ENCODE assay signal across 14 cellular contexts in the genomic region with DNA sequence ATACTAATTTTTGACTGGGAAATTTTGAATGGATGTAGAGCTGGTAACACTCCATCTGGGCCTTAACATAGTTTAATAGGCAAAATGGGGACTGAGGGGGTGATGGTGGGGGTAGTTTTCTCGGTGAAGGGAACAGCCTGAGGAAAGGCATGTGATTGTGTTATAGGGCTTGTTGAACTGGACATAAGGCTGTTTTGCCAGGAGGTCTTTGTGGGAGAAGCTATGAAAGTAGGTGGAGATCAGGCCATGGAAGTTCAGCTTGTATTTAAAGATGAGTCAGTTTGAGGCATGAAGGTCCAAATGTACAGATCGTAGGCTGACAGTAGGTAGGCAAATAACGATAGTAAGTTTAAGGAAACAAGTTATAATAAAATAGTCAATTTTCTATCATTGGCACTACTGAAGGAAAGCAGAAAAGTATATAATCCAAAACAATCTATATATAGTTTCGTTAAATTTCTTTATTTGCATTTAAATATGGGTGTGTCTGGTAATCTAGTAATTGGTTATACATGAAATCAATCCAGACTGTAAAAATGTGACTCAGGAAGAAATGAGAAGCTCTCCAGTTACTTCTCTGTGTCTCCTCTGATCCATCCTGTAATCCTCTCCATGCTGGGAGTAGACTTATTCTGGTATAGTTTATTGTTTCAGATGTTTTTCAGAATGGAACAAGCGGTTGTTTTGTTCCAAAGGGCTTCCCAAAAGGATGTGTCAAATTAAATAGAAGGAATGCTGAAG. TPM values are rescaled to one million over a fixed set of nuclear protein-coding genes. Genes with fewer than 3 reads are reported as not detected.
DNase-seq lines count a peak whose midpoint lies in the region; ATAC-seq and TF ChIP-seq lines count a peak whose summit lies in the region.
"Had no signal": no experiment of that assay in that cellular context is flagged by ENCODE, and none has a peak within 500 bp of the region (broad histone marks: within the 10 kb centered on the region; RNA-seq: fewer than 3 reads in every experiment).

No MANE protein-coding gene starts in this region.

- H3K27ac Mint-ChIP-seq in activated naive CD4-positive, alpha-beta T cell treated with anti-CD3 and anti-CD28 coated beads for 36 hours: no peak overlapping the region
- peak overlapping the region; percentile 51 for H3K27ac Mint-ChIP-seq in stimulated activated effector memory CD8-positive, alpha-beta T cell treated with anti-CD3 and anti-CD28 coated beads, Interleukin-12 subunit alpha, Interleukin-12 subunit beta, amount 100 ng/mL, for 72 hours

- peak overlapping the region; percentile 2 for H3K4me3 Mint-ChIP-seq in activated naive CD4-positive, alpha-beta T cell treated with anti-CD3 and anti-CD28 coated beads for 36 hours
- H3K4me3 Mint-ChIP-seq in stimulated activated effector memory CD8-positive, alpha-beta T cell treated with anti-CD3 and anti-CD28 coated beads, Interleukin-12 subunit alpha, Interleukin-12 subunit beta, amount 100 ng/mL, for 72 hours: peak overlapping the region; percentile 81

- H3K36me3 ChIP-seq in PC-9 (ENCODE audit: low read depth): no peaks in the 10 kb centered on the region
- H3K36me3 ChIP-seq: BE2C, left lung had no signal

- peaks cover 11% of the 10 kb centered on the region for H3F3A ChIP-seq in PC-9 (ENCODE audit: insufficient read depth, low read depth)

- H3K27me3 ChIP-seq in PC-9 (ENCODE audit: insufficient read depth, low read depth): no peaks in the 10 kb centered on the region
- H3K27me3 ChIP-seq: BE2C, left lung had no signal

- H3K9me3 Mint-ChIP-seq in activated naive CD4-positive, alpha-beta T cell treated with anti-CD3 and anti-CD28 coated beads for 36 hours: no peaks in the 10 kb centered on the region
- no peaks in the 10 kb centered on the region for H3K9me3 Mint-ChIP-seq in stimulated activated effector memory CD8-positive, alpha-beta T cell treated with anti-CD3 and anti-CD28 coated beads, Interleukin-12 subunit alpha, Interleukin-12 subunit beta, amount 100 ng/mL, for 72 hours

- TF ChIP-seq CTCF in PC-9 (conservative IDR thresholded peaks at IDR 0.05): no peak

- intact Hi-C loops in activated naive CD4-positive, alpha-beta T cell treated with anti-CD3 and anti-CD28 coated beads for 36 hours (cut with micrococcal nuclease): loop anchor here (1.0 to 5.0 kb wide), 4 partner anchors 13 to 1552 kb away; a partner anchor contains a TSS
- intact Hi-C loops in PC-9 (cut with micrococcal nuclease; ENCODE audit: unreplicated experiment): loop anchor here (10.0 kb wide), 1 partner anchor 670 kb away; a partner anchor contains a TSS

- no peak overlapping the region for H3K4me3 ChIP-seq in PC-9
- H3K4me3 ChIP-seq: left lung had no signal

- H2AFZ ChIP-seq in PC-9: no peak overlapping the region

- CTCF ChIA-PET in activated naive CD4-positive, alpha-beta T cell treated with anti-CD3 and anti-CD28 coated beads for 36 hours (lab: Charles Lee): interaction anchor here (1.0 to 4.0 kb wide), 3 partner anchors 16 to 92 kb away, joined by 3 to 26 read pairs (median 4); a partner anchor contains a TSS
- CTCF ChIA-PET in PC-9 (lab: Charles Lee): no interaction called here

- H3K27me3 Mint-ChIP-seq in activated naive CD4-positive, alpha-beta T cell treated with anti-CD3 and anti-CD28 coated beads for 36 hours (ENCODE audit: low read depth): no peaks in the 10 kb centered on the region

- POLR2A ChIA-PET in PC-9 (lab: Charles Lee; ENCODE audit: unreplicated experiment): interaction anchor here (0.6 to 0.7 kb wide), 2 partner anchors 16 to 91 kb away, joined by 3 to 6 read pairs; no protein-coding TSS in a partner anchor

- H3K9me2 ChIP-seq in PC-9 (ENCODE audit: insufficient read depth): no peaks in the 10 kb centered on the region

- peaks cover 30% of the 10 kb centered on the region for H3K4me1 ChIP-seq in PC-9 (replicated peaks; ENCODE audit: insufficient read depth)
- H3K4me1 ChIP-seq: BE2C had no signal

- no peak overlapping the region for H3K27ac ChIP-seq in PC-9
- H3K27ac ChIP-seq: left lung had no signal

- H3K4me2 ChIP-seq in PC-9: peak overlapping the region; percentile 94

- no peaks in the 10 kb centered on the region for H3K9me3 ChIP-seq in PC-9 (ENCODE audit: insufficient read depth, low read depth)
- H3K9me3 ChIP-seq: BE2C, left lung had no signal

- TSS peak; percentile 10 for BruUV-seq in PC-9 (replicated peaks; lab: Mats Ljungman, UMichigan)

- H4K20me1 ChIP-seq in PC-9 (ENCODE audit: insufficient read depth): 0 out of 2 replicates have a peak, but pooled peaks cover 1% of the 10 kb centered on the region

- no peak for ATAC-seq in stimulated activated effector memory CD8-positive, alpha-beta T cell treated with anti-CD3 and anti-CD28 coated beads, Interleukin-12 subunit alpha, Interleukin-12 subunit beta, amount 100 ng/mL, for 72 hours
- ATAC-seq: left lung had no signal

- peaks cover 62% of the 10 kb centered on the region for H3K4me1 Mint-ChIP-seq in activated naive CD4-positive, alpha-beta T cell treated with anti-CD3 and anti-CD28 coated beads for 36 hours (ENCODE audit: low read depth)
- peaks cover 64% of the 10 kb centered on the region for H3K4me1 Mint-ChIP-seq in stimulated activated effector memory CD8-positive, alpha-beta T cell treated with anti-CD3 and anti-CD28 coated beads, Interleukin-12 subunit alpha, Interleukin-12 subunit beta, amount 100 ng/mL, for 72 hours

- no peak for DNase-seq in activated naive CD4-positive, alpha-beta T cell treated with anti-CD3 and anti-CD28 coated beads for 36 hours
- DNase-seq in activated naive CD4-positive, alpha-beta T cell treated with Interleukin-2 at 50 U/mL for 16 hours: no peak
- DNase-seq in PC-9 (peak in 1 of 2 experiments; percentile 1), foreskin melanocyte (peak; percentile 28), RKO (ENCODE audit: low spot score) (no peak), HUDEP-2 (lab: John Stamatoyannopoulos, UW; ENCODE audit: unreplicated experiment in 76 of 76) (no peak), NOMO-1 (lab: John Stamatoyannopoulos, UW; ENCODE audit: unreplicated experiment in 2 of 2) (no peak)
- DNase-seq in stimulated activated effector memory CD8-positive, alpha-beta T cell treated with anti-CD3 and anti-CD28 coated beads, Interleukin-12 subunit alpha, Interleukin-12 subunit beta, amount 100 ng/mL, for 72 hours (ENCODE audit: low spot score in 2 of 2): no peak
- DNase-seq: anterior cingulate cortex; BE2C; effector CD8-positive, alpha-beta T cell; GDM1; left lung; NCI-H1694 had no signal

- H3K79me2 ChIP-seq in PC-9 (ENCODE audit: low read depth): peaks cover 70% of the 10 kb centered on the region

- H3K36me3 Mint-ChIP-seq in activated naive CD4-positive, alpha-beta T cell treated with anti-CD3 and anti-CD28 coated beads for 36 hours (ENCODE audit: low read depth): peaks cover 5% of the 10 kb centered on the region
- peaks cover 22% of the 10 kb centered on the region for H3K36me3 Mint-ChIP-seq in stimulated activated effector memory CD8-positive, alpha-beta T cell treated with anti-CD3 and anti-CD28 coated beads, Interleukin-12 subunit alpha, Interleukin-12 subunit beta, amount 100 ng/mL, for 72 hours

RNA-seq across cellular contexts. Expression of a gene that starts 2.8 kb away (rescaled TPM):
- total RNA-seq in activated naive CD4-positive, alpha-beta T cell treated with anti-CD3 and anti-CD28 coated beads for 36 hours: 10 to 100 TPM; 31.9 to 33.8 TPM
- 31.3 and 39.0 TPM in 2 replicates for total RNA-seq in PC-9 (2021)
